In the genomic region with DNA sequence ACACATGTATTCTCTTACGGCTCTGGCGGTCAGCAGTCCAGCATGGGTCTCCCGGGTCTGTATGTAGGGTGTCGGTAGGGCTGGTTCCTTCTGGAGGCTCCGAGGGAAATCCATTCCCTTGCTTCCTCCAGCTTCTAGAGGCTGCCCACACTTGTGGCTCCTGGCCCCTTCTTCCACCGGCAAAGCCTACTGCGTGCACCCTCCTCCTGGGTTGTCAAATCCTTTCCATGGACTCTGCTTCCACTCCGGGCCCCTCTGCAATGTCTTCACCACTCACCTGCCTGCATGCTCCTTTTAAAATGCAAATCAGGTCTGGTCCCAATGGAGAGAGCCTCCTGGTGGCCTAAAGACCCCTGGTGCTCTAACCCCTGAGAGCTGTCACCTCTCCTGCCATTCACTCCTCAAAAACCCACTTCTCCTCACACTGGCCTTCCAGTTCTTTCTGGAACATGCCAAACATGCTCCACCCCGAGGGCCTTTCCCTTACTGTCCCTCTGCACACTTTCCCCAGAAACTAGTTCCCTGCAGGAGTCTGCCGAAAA, we compare ENCODE assay signal across 15 cellular contexts.
"Had no signal": no experiment of that assay in that cellular context is flagged by ENCODE, and none has a peak within 500 bp of the region (broad histone marks: within the 10 kb centered on the region; RNA-seq: fewer than 3 reads in every experiment).

No MANE protein-coding gene starts in this region.

- H3K4me3 Mint-ChIP-seq: activated CD4-positive, alpha-beta T cell treated with anti-CD3 and anti-CD28 coated beads, Interleukin-2, amount 10 ng/mL, durations not matched to agents 24 days and 14 days; activated CD8-positive, alpha-beta T cell treated with anti-CD3 and anti-CD28 coated beads, Interleukin-2, amount 10 ng/mL, durations not matched to agents 7 days and 5 days; activated naive CD4-positive, alpha-beta T cell treated with anti-CD3 and anti-CD28 coated beads, Interleukin-2, amount 50 U/mL, for 24 hours; dendritic cell treated with granulocyte-macrophage colony-stimulating factor and Interleukin-4, amounts not matched to agents 40 ng/mL and 50 ng/mL, for 4 days; memory B cell; naive thymus-derived CD4-positive, alpha-beta T cell; stimulated activated naive CD8-positive, alpha-beta T cell treated with anti-CD3 and anti-CD28 coated beads, Interleukin-15, Interleukin-2, amounts not matched to agents 100 ng/mL and 50 ng/mL, for 24 hours had no signal

- H3K27me3 Mint-ChIP-seq: activated CD4-positive, alpha-beta T cell treated with anti-CD3 and anti-CD28 coated beads, Interleukin-2, amount 10 ng/mL, durations not matched to agents 24 days and 14 days had no signal

- H3K36me3 Mint-ChIP-seq: activated naive CD4-positive, alpha-beta T cell treated with anti-CD3 and anti-CD28 coated beads, Interleukin-2, amount 50 U/mL, for 24 hours; memory B cell; naive thymus-derived CD4-positive, alpha-beta T cell had no signal

- H3K4me1 Mint-ChIP-seq: activated CD4-positive, alpha-beta T cell treated with anti-CD3 and anti-CD28 coated beads, Interleukin-2, amount 10 ng/mL, durations not matched to agents 24 days and 14 days; activated naive CD4-positive, alpha-beta T cell treated with anti-CD3 and anti-CD28 coated beads, Interleukin-2, amount 50 U/mL, for 24 hours; memory B cell; naive thymus-derived CD4-positive, alpha-beta T cell had no signal

- ATAC-seq: activated CD8-positive, alpha-beta T cell treated with anti-CD3 and anti-CD28 coated beads, Interleukin-2, amount 10 ng/mL, durations not matched to agents 7 days and 5 days; naive thymus-derived CD4-positive, alpha-beta T cell had no signal

- H3K9me3 Mint-ChIP-seq: activated CD4-positive, alpha-beta T cell treated with anti-CD3 and anti-CD28 coated beads, Interleukin-2, amount 10 ng/mL, durations not matched to agents 24 days and 14 days; activated naive CD4-positive, alpha-beta T cell treated with anti-CD3 and anti-CD28 coated beads, Interleukin-2, amount 50 U/mL, for 24 hours; dendritic cell treated with granulocyte-macrophage colony-stimulating factor and Interleukin-4, amounts not matched to agents 40 ng/mL and 50 ng/mL, for 4 days; stimulated activated naive CD8-positive, alpha-beta T cell treated with anti-CD3 and anti-CD28 coated beads, Interleukin-15, Interleukin-2, amounts not matched to agents 100 ng/mL and 50 ng/mL, for 24 hours had no signal

- H3K27ac Mint-ChIP-seq: activated CD4-positive, alpha-beta T cell treated with anti-CD3 and anti-CD28 coated beads, Interleukin-2, amount 10 ng/mL, durations not matched to agents 24 days and 14 days; activated CD8-positive, alpha-beta T cell treated with anti-CD3 and anti-CD28 coated beads, Interleukin-2, amount 10 ng/mL, durations not matched to agents 7 days and 5 days; activated naive CD4-positive, alpha-beta T cell treated with anti-CD3 and anti-CD28 coated beads, Interleukin-2, amount 50 U/mL, for 24 hours; dendritic cell treated with granulocyte-macrophage colony-stimulating factor and Interleukin-4, amounts not matched to agents 40 ng/mL and 50 ng/mL, for 4 days; memory B cell; naive thymus-derived CD4-positive, alpha-beta T cell; stimulated activated naive CD8-positive, alpha-beta T cell treated with anti-CD3 and anti-CD28 coated beads, Interleukin-15, Interleukin-2, amounts not matched to agents 100 ng/mL and 50 ng/mL, for 24 hours had no signal

- DNase-seq: activated CD4-positive, alpha-beta T cell treated with anti-CD3 and anti-CD28 coated beads, Interleukin-2, amount 10 ng/mL, durations not matched to agents 24 days and 14 days; activated CD8-positive, alpha-beta T cell treated with anti-CD3 and anti-CD28 coated beads, Interleukin-2, amount 10 ng/mL, durations not matched to agents 7 days and 5 days; activated gamma-delta T cell; activated T-cell treated with anti-CD3 and anti-CD28 coated beads, Interleukin-2, amount 50 U/mL, for 48 hours; cerebellar nuclear complex; effector CD8-positive, alpha-beta T cell; esophagus squamous epithelium; naive thymus-derived CD4-positive, alpha-beta T cell; nucleus accumbens; retina; T1000 had no signal
